1 cellular context compared by ENCODE assay signal in genomic region chr20:54123587-54124180, GRCh38.
TF ChIP-seq lines count a peak whose summit lies in the region.

No MANE protein-coding gene starts in this region.

TF ChIP-seq in IMR-90, 13 proteins besides CTCF, POLR2A, EP300 and RAD21:
- TF ChIP-seq BHLHE40 (IDR thresholded peaks at IDR 0.05; ENCODE audit: low read depth, low read length) (peak; percentile 89), MXI1 (IDR thresholded peaks at IDR 0.05; ENCODE audit: borderline replicate concordance, low read depth, low read length) (no peak), ELK1 (IDR thresholded peaks at IDR 0.05; ENCODE audit: borderline replicate concordance, low read depth, low read length) (no peak), CEBPB (IDR thresholded peaks at IDR 0.05; ENCODE audit: low read depth, low read length) (peak; percentile 37; the same call in 1 of the 2 replicates), NFE2L2 (IDR thresholded peaks at IDR 0.05; ENCODE audit: low read depth, low read length) (peak; percentile 67), MAZ (IDR thresholded peaks at IDR 0.05; ENCODE audit: borderline replicate concordance, low read depth, low read length) (no peak), SMC3 (IDR thresholded peaks at IDR 0.05; ENCODE audit: low read depth, low read length) (no peak), RFX5 (IDR thresholded peaks at IDR 0.05; ENCODE audit: low read depth, low read length) (no peak), RCOR1 (IDR thresholded peaks at IDR 0.05; ENCODE audit: insufficient replicate concordance, low read length) (no peak), USF2 (IDR thresholded peaks at IDR 0.05; ENCODE audit: low read depth, low read length) (0 out of 2 replicates have a peak, but pooled peaks have one; percentile 3), MAFK (IDR thresholded peaks at IDR 0.05; ENCODE audit: low read depth, low read length) (no peak), FOS (IDR thresholded peaks at IDR 0.05; ENCODE audit: low read depth, low read length) (peak; percentile 85), CHD1 (IDR thresholded peaks at IDR 0.05; ENCODE audit: low read depth, low read length) (no peak)
TF ChIP-seq in IMR-90: peak in this region for 5.
